Comparison of ENCODE assay signal across 1 cellular context in genomic region chr18:44796505-44797198, GRCh38.
TF ChIP-seq lines count a peak whose summit lies in the region.

No MANE protein-coding gene starts in this region.

TF ChIP-seq in HEK293, 187 proteins besides CTCF, POLR2A, EP300 and RAD21 (continued from another document):
- TF ChIP-seq ZBTB11 (tag by site-specific recombination; conservative IDR thresholded peaks at IDR 0.05; ENCODE audit: low read depth): no peak
- TF ChIP-seq ZSCAN30 (tag by site-specific recombination; IDR thresholded peaks at IDR 0.05): no peak
- TF ChIP-seq ZSCAN4 (tag by site-specific recombination; IDR thresholded peaks at IDR 0.05): peak; percentile 72; the same call in 1 of the 2 replicates
- 0 out of 2 replicates have a peak, but pooled peaks have one; percentile 31 for TF ChIP-seq ZBTB20 (tag by site-specific recombination; IDR thresholded peaks at IDR 0.05)
